In genomic region chr20:41173161-41173721, GRCh38 we compare ENCODE assay signal across 8 cellular contexts. TPM values are rescaled to one million over a fixed set of nuclear protein-coding genes. Genes with fewer than 3 reads are reported as not detected.
DNase-seq lines count a peak whose midpoint lies in the region; ATAC-seq and TF ChIP-seq lines count a peak whose summit lies in the region.

No MANE protein-coding gene starts in this region.

- peak; percentile 95 for TF ChIP-seq CTCF in GM12872 (IDR thresholded peaks at IDR 0.05; ENCODE audit: insufficient read depth, low read depth, low read length)
- peak; percentile 96 for TF ChIP-seq CTCF in LNCAP (IDR thresholded peaks at IDR 0.05)
- peak; percentile 95 for TF ChIP-seq CTCF in SK-N-SH (IDR thresholded peaks at IDR 0.05)
- TF ChIP-seq CTCF in tibial nerve (IDR thresholded peaks at IDR 0.05), result peak; percentile 92 to 98 (median 96)

- TF ChIP-seq EP300 in SK-N-SH (IDR thresholded peaks at IDR 0.05; ENCODE audit: borderline replicate concordance in 1 of 2, low read depth in 1 of 2, low read length in 1 of 2) (no peak), tibial nerve (IDR thresholded peaks at IDR 0.05) (peak; percentile 51 to 67)

- no peak for TF ChIP-seq POLR2A in tibial nerve (IDR thresholded peaks at IDR 0.05)

- H3K4me2 ChIP-seq in SK-N-SH, result no peak overlapping the region

- peak overlapping the region; percentile 80 for H3K27ac Mint-ChIP-seq in activated naive CD8-positive, alpha-beta T cell

- 28% methylated on average over 9 of the region's 9 CpGs for WGBS in SK-N-SH (ENCODE audit: low lambda C conversion rate)
- WGBS in tibial nerve, 2 donors, result 6 to 17% methylated on average over 7 to 9 of the region's 9 CpGs

- H3K9ac ChIP-seq in SK-N-SH, result no peak overlapping the region

- intact Hi-C loops in Right ventricle myocardium superior (cut with DNase I) (loop anchor here (1.0 to 5.0 kb wide), 3 partner anchors 60 to 239 kb away; partner anchors contain the start of gene LPIN3), posterior vena cava (cut with DNase I) (loop anchor here (1.0 to 10.0 kb wide), 3 partner anchors 59 to 242 kb away; partner anchors contain the start of gene LPIN3 (in 1 of the 2))

- H3K9me3 ChIP-seq in SK-N-SH, result no peaks in the 10 kb centered on the region
- H3K9me3 ChIP-seq in tibial nerve, result no peaks in the 10 kb centered on the region

- peak overlapping the region in 1 of 2 experiments; percentile 29; a peak in 1 of 4 replicates for H3K27ac ChIP-seq in SK-N-SH (ENCODE audit: low read depth in 2 of 2, low read length in 1 of 2)
- peak overlapping the region; percentile 60 to 84 (median 74) for H3K27ac ChIP-seq in tibial nerve

- H3K4me1 Mint-ChIP-seq in activated naive CD8-positive, alpha-beta T cell (ENCODE audit: low read depth), result peaks cover 39% of the 10 kb centered on the region

- peak; percentile 92 for TF ChIP-seq RAD21 in SK-N-SH (IDR thresholded peaks at IDR 0.05; ENCODE audit: low read length)

- peaks cover 0 to 10% of the 10 kb centered on the region in 2 experiments; a peak in 3 of 4 replicates for H3K4me1 ChIP-seq in SK-N-SH (ENCODE audit: control insufficient read depth in 1 of 2, insufficient read depth in 2 of 2, low read depth in 1 of 2, low read length in 1 of 2)
- peaks cover 0 to 66% (median 30%) of the 10 kb centered on the region in 4 donors for H3K4me1 ChIP-seq in tibial nerve

- ATAC-seq in Right ventricle myocardium superior (ENCODE audit: poor library complexity) (peak; percentile 88), GM21723 (IDR thresholded peaks at IDR 0.05; ENCODE audit: unreplicated experiment) (no peak)

- H4K20me1 ChIP-seq in SK-N-SH (ENCODE audit: insufficient read depth), result peaks cover 5% of the 10 kb centered on the region; the same call in 1 of the 2 replicates

- H3K36me3 ChIP-seq in SK-N-SH (replicated peaks in 1 of 2; ENCODE audit: control insufficient read depth in 1 of 2, insufficient read depth in 2 of 2, low read length in 1 of 2) (peaks cover 33 to 82% of the 10 kb centered on the region in 2 experiments), tibial nerve (peaks cover 0 to 70% (median 14%) of the 10 kb centered on the region in 3 donors)

- no peaks in the 10 kb centered on the region for H3K27me3 ChIP-seq in SK-N-SH (ENCODE audit: insufficient read depth)
- H3K27me3 ChIP-seq in tibial nerve, result no peaks in the 10 kb centered on the region

- H3K4me3 Mint-ChIP-seq in activated naive CD8-positive, alpha-beta T cell, result no peak overlapping the region

- H2AFZ ChIP-seq in SK-N-SH (ENCODE audit: low read depth), result no peak overlapping the region

- DNase-seq in SK-N-SH (peak; percentile 85), Right ventricle myocardium superior (peak; percentile 93), posterior vena cava (ENCODE audit: low spot score) (peak; percentile 95), tibial nerve (ENCODE audit: low spot score in 2 of 2) (peak; percentile 87 to 94)

- H3K4me3 ChIP-seq in SK-N-SH (ENCODE audit: low read depth in 2 of 2, low read length in 1 of 2) (peak overlapping the region in 1 of 2 experiments; percentile 30; a peak in 1 of 4 replicates), tibial nerve (no peak overlapping the region)

- POLR2A ChIA-PET in SK-N-SH (lab: Yijun Ruan, JAX), result no interaction called here

- no peaks in the 10 kb centered on the region for H3K79me2 ChIP-seq in SK-N-SH (ENCODE audit: insufficient read depth)

- H3K36me3 Mint-ChIP-seq in activated naive CD8-positive, alpha-beta T cell, result no peaks in the 10 kb centered on the region

- H3F3A ChIP-seq in SK-N-SH (replicated peaks; ENCODE audit: insufficient read depth), result peaks cover 10% of the 10 kb centered on the region

- no peaks in the 10 kb centered on the region for H3K9me3 Mint-ChIP-seq in activated naive CD8-positive, alpha-beta T cell (ENCODE audit: low read depth)

- H3K9me2 ChIP-seq in SK-N-SH, result no peaks in the 10 kb centered on the region

- CTCF ChIA-PET in SK-N-SH (lab: Yijun Ruan, JAX), result interaction anchor here (0.5 to 7.6 kb wide), 66 partner anchors 9 to 253 kb away, joined by 3 to 112 read pairs (median 4); partner anchors contain the start of genes LPIN3 and PLCG1

- no peaks in the 10 kb centered on the region for H3K27me3 Mint-ChIP-seq in activated naive CD8-positive, alpha-beta T cell

TF ChIP-seq in SK-N-SH, 30 proteins besides CTCF, POLR2A, EP300 and RAD21:
- TF ChIP-seq SMC3 (IDR thresholded peaks at IDR 0.05; ENCODE audit: low read depth, low read length), result peak; percentile 94
- no peak for TF ChIP-seq JUND (IDR thresholded peaks at IDR 0.05)
- TF ChIP-seq REST (IDR thresholded peaks at IDR 0.05; ENCODE audit: low read depth, low read length), result 0 out of 2 replicates have a peak, but pooled peaks have one; percentile 15
- peak; percentile 38; the same call in 1 of the 2 replicates for TF ChIP-seq MXI1 (IDR thresholded peaks at IDR 0.05; ENCODE audit: low read depth, low read length)

RNA-seq across cellular contexts. Expression of gene PLCG1, which starts 35.9 kb away (rescaled TPM):
- 81.4 and 81.9 TPM in 2 replicates for polyA plus RNA-seq in SK-N-SH (2012; rRNA removed)
- polyA plus RNA-seq in SK-N-SH (2012; cell fraction: cytosol; rRNA removed), result 25.9 and 40.7 TPM in 2 replicates
- polyA plus RNA-seq in SK-N-SH (2012; cell fraction: nucleus; rRNA removed), result 413 and 515 TPM in 2 replicates
- total RNA-seq in Right ventricle myocardium superior, result 45.0 TPM
- total RNA-seq in posterior vena cava, result 10 to 100 TPM; 81.0 to 83.0 TPM
- total RNA-seq in tibial nerve, result 100 to 1,000 TPM; 127 to 165 (median 144) TPM
